8 cellular contexts compared by ENCODE assay signal in genomic region chr17:64016248-64016784, GRCh38. TPM values are rescaled to one million over a fixed set of nuclear protein-coding genes. Genes with fewer than 3 reads are reported as not detected.
DNase-seq lines count a peak whose midpoint lies in the region; ATAC-seq and TF ChIP-seq lines count a peak whose summit lies in the region.

No MANE protein-coding gene starts in this region.

- TF ChIP-seq POLR2A in breast epithelium (IDR thresholded peaks at IDR 0.05), result no peak
- no peak for TF ChIP-seq POLR2A in thyroid gland (IDR thresholded peaks at IDR 0.05)

- H3K9me3 ChIP-seq in mammary epithelial cell (replicated peaks; ENCODE audit: insufficient read depth, low read length) (no peaks in the 10 kb centered on the region), breast epithelium (no peaks in the 10 kb centered on the region), right cardiac atrium (ENCODE audit: control insufficient read depth, low read length) (no peaks in the 10 kb centered on the region), thyroid gland (no peaks in the 10 kb centered on the region)

- TF ChIP-seq CTCF in mammary epithelial cell (conservative IDR thresholded peaks at IDR 0.05 in 1 of 2, IDR thresholded peaks at IDR 0.05 in 1 of 2; ENCODE audit: extremely low read depth in 1 of 2, insufficient read depth in 1 of 2, low read depth in 1 of 2, low read length in 2 of 2) (no peak), breast epithelium (IDR thresholded peaks at IDR 0.05) (no peak), VCaP (conservative IDR thresholded peaks at IDR 0.05) (0 out of 2 replicates have a peak, but pooled peaks have one; percentile 12), thyroid gland (IDR thresholded peaks at IDR 0.05) (peak in 1 of 6 experiments; percentile 20)

- H4K20me1 ChIP-seq in mammary epithelial cell (ENCODE audit: insufficient read depth, low read length), result no peaks in the 10 kb centered on the region

- intact Hi-C loops in mammary epithelial cell (cut with micrococcal nuclease) (loop anchor here (1.0 kb wide), 1 partner anchor 97 kb away; no protein-coding TSS in a partner anchor), breast epithelium (cut with DNase I; ENCODE audit: low total_unique reads) (no loop called here), right cardiac atrium (cut with DNase I) (no loop called here), thyroid gland (cut with DNase I) (no loop called here)

- no peak for DNase-seq in mammary epithelial cell
- DNase-seq in breast epithelium (ENCODE audit: low spot score in 2 of 2), result no peak
- DNase-seq in right cardiac atrium, result no peak
- DNase-seq in thyroid gland, result no peak
- no peak for DNase-seq in Ammon's horn (ENCODE audit: low spot score)

- in situ Hi-C loops in mammary epithelial cell (cut with MboI; ENCODE audit: low sequenced_read_pairs in 2 of 2), result no loop called here

- peak overlapping the region; percentile 20 for H2AFZ ChIP-seq in mammary epithelial cell (ENCODE audit: low read depth, low read length)

- CTCF ChIA-PET in mammary epithelial cell (lab: Charles Lee; ENCODE audit: low non-redundant PET), result interaction anchor here (0.6 kb wide), 1 partner anchor 22 kb away, joined by 3 read pairs; no protein-coding TSS in a partner anchor

- dilution Hi-C loops in mammary epithelial cell (cut with HindIII; ENCODE audit: low sequenced_read_pairs), result loop anchor here (5.0 kb wide), 2 partner anchors 34 to 89 kb away; no protein-coding TSS in a partner anchor

- H3K4me1 ChIP-seq in mammary epithelial cell (ENCODE audit: insufficient read depth, low read length) (no peaks in the 10 kb centered on the region), breast epithelium (no peaks in the 10 kb centered on the region), right cardiac atrium (ENCODE audit: control insufficient read depth, insufficient read depth, low read length) (peaks cover 4% of the 10 kb centered on the region), thyroid gland (peaks cover 0 to 4% of the 10 kb centered on the region in 2 donors)

- H3K36me3 ChIP-seq in mammary epithelial cell (ENCODE audit: insufficient read depth, low read length) (no peaks in the 10 kb centered on the region), breast epithelium (no peaks in the 10 kb centered on the region), thyroid gland (no peaks in the 10 kb centered on the region)

- no TSS peak for BruUV-seq in mammary epithelial cell (replicated peaks; lab: Mats Ljungman, UMichigan)

- H3K27ac ChIP-seq in mammary epithelial cell (ENCODE audit: insufficient read depth, low read depth, low read length) (no peak overlapping the region), breast epithelium (peak overlapping the region in 1 of 2 donors; percentile 33), VCaP (no peak overlapping the region), right cardiac atrium (ENCODE audit: low read length) (peak overlapping the region; percentile 23), thyroid gland (peak overlapping the region in 2 of 3 donors; percentile 31 to 47)

- peak in 1 of 2 donors; percentile 10 for ATAC-seq in right cardiac atrium
- no peak for ATAC-seq in GM19463 (IDR thresholded peaks at IDR 0.05; ENCODE audit: unreplicated experiment)
- ATAC-seq in HG02970 (IDR thresholded peaks at IDR 0.05; ENCODE audit: low FRiP score, unreplicated experiment), result no peak

- H3K4me2 ChIP-seq in mammary epithelial cell (ENCODE audit: insufficient read depth, low read depth, low read length), result no peak overlapping the region

- no peak overlapping the region for H3K9ac ChIP-seq in mammary epithelial cell (ENCODE audit: insufficient read depth, low read length)

- H3K27me3 ChIP-seq in mammary epithelial cell (ENCODE audit: insufficient read depth, low read length) (no peaks in the 10 kb centered on the region), breast epithelium (no peaks in the 10 kb centered on the region), right cardiac atrium (ENCODE audit: control insufficient read depth, insufficient read depth) (no peaks in the 10 kb centered on the region), thyroid gland (no peaks in the 10 kb centered on the region)

- H3K4me3 ChIP-seq in mammary epithelial cell (replicated peaks in 1 of 3; ENCODE audit: insufficient read depth in 1 of 3, low read depth in 2 of 3, low read length in 3 of 3), result no peak overlapping the region
- H3K4me3 ChIP-seq in breast epithelium, result no peak overlapping the region
- peak overlapping the region; percentile 22 for H3K4me3 ChIP-seq in right cardiac atrium (ENCODE audit: low read length)
- H3K4me3 ChIP-seq in thyroid gland (replicated peaks in 1 of 3), result no peak overlapping the region

- 46% methylated on average over 5 of the region's 5 CpGs for WGBS in mammary epithelial cell (ENCODE audit: low coverage, missing lambda C conversion rate)
- WGBS in right cardiac atrium, result 33% methylated on average over 5 of the region's 5 CpGs
- WGBS in thyroid gland, 2 donors, result 73 to 75% methylated on average over 5 of the region's 5 CpGs

- H3K79me2 ChIP-seq in mammary epithelial cell (ENCODE audit: insufficient read depth, low read length), result no peaks in the 10 kb centered on the region

RNA-seq across cellular contexts. Expression of gene ICAM2, which starts 4.1 kb away (rescaled TPM):
- total RNA-seq in mammary epithelial cell (1 to 10 TPM in 1 of 2 donors, under 1 TPM in 1; 0.49 to 2.8 TPM), breast epithelium (100 to 1,000 TPM in 1 of 3 donors, 10 to 100 TPM in 2; 26.1 to 106 (median 32.2) TPM), right cardiac atrium (10 to 100 TPM; 17.6 to 31.7 (median 26.3) TPM), thyroid gland (10 to 100 TPM; 20.3 to 41.8 (median 30.6) TPM)
- polyA plus RNA-seq in mammary epithelial cell (0.36 TPM), right cardiac atrium (50.3 TPM)
- not detected for polyA minus RNA-seq in mammary epithelial cell

RNA-seq across cellular contexts. Expression of gene PRR29, which starts 18.2 kb away (rescaled TPM):
- total RNA-seq in mammary epithelial cell, result under 1 TPM; under 0.01 to 0.09 TPM
- 0.09 TPM for polyA plus RNA-seq in mammary epithelial cell
- 0.31 TPM for polyA minus RNA-seq in mammary epithelial cell
- total RNA-seq in breast epithelium, result 1 to 10 TPM in 1 of 3 donors, under 1 TPM in 2; 0.15 to 1.3 (median 0.16) TPM
- total RNA-seq in right cardiac atrium, result under 1 TPM in 3 of 4 donors, not detected in 1; 0.11 to 0.25 (median 0.15) TPM
- polyA plus RNA-seq in right cardiac atrium, result 0.45 TPM
- 1 to 10 TPM; 1.7 to 5.6 (median 4.2) TPM for total RNA-seq in thyroid gland

RNA-seq across cellular contexts. Expression of gene SCN4A, which starts 43.6 kb away (rescaled TPM):
- not detected for total RNA-seq in mammary epithelial cell
- polyA plus RNA-seq in mammary epithelial cell, result 0.01 TPM
- not detected for polyA minus RNA-seq in mammary epithelial cell
- 10 to 100 TPM in 2 of 3 donors, 1 to 10 TPM in 1; 1.0 to 16.7 (median 10.2) TPM for total RNA-seq in breast epithelium
- total RNA-seq in right cardiac atrium, result 1 to 10 TPM; 1.7 to 5.8 (median 3.0) TPM
- polyA plus RNA-seq in right cardiac atrium, result 1.6 TPM
- total RNA-seq in thyroid gland, result 1 to 10 TPM; 2.4 to 7.1 (median 4.0) TPM

Comparison
In these comparisons a context has a peak if more than half of its experiments do, and no peak if none do; other contexts are left out.
1. RNA of gene ICAM2, which starts 4.1 kb away (total RNA-seq): 20.3 to 41.8 TPM in thyroid gland, 26.1 to 106 TPM in breast epithelium and 17.6 to 31.7 TPM in right cardiac atrium; 0.49 to 2.8 TPM in mammary epithelial cell; every median in the first group is over 4 times any median in the second.
2. H3K27ac ChIP-seq: peak in right cardiac atrium (single experiment) and thyroid gland (2 of 3); none in mammary epithelial cell (single experiment) and VCaP (single experiment).